In the genomic region with DNA sequence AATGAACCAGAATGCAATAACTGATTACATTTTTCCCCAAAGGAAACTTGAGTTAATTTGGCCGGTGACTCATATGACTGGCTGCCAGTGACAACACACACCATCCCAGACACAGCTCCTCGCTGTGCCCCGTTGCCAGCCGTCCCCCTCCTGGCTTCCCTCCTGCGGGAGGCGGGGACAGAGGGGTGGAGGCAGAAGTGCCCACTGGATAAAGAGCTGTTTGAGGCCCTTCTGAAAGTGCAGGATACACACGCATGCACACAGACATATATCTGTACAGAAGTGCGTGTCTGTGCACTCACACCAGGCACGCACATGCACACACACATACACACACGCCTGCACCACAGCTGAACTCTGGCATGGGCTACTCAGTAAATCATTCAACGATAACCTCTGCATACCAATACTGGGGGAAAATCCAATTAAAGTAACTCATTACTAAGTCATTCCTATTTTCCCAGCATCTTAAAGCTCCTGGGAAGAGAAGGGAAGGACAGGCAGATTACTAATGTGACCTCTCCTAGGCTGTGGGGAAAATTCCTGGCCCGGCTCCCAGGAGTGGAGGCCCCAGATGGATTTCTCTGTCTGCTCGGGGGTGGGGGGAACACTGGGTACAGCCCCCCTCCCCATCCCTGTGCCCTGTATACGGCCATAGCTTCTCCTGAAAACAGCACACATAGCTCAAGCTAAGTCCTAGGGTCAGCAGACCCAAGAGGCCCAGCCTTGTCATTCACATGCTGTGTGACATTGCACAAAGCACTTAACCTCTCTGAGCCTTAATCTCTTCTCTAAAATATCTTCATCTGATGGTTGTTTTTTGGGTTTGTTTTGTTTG, we compare ENCODE assay signal across 10 cellular contexts. TPM values are rescaled to one million over a fixed set of nuclear protein-coding genes. Genes with fewer than 3 reads are reported as not detected.
DNase-seq lines count a peak whose midpoint lies in the region; ATAC-seq and TF ChIP-seq lines count a peak whose summit lies in the region.
"Had no signal": no experiment of that assay in that cellular context is flagged by ENCODE, and none has a peak within 500 bp of the region (broad histone marks: within the 10 kb centered on the region; RNA-seq: fewer than 3 reads in every experiment).

No MANE protein-coding gene starts in this region.

- H3K4me1 ChIP-seq in esophagus muscularis mucosa = peaks cover 10 to 17% (median 15%) of the 10 kb centered on the region in 4 donors

- H3K27ac Mint-ChIP-seq in mesothelial cell of epicardium = peak overlapping the region; percentile 91

- H3K36me3 Mint-ChIP-seq in mesothelial cell of epicardium = no peaks in the 10 kb centered on the region

- intact Hi-C loops in esophagus muscularis mucosa (cut with DNase I) = no loop called here

- H3K4me3 ChIP-seq in esophagus muscularis mucosa = no peak overlapping the region
- H3K4me3 ChIP-seq: skin epidermis had no signal

- no peak for TF ChIP-seq POLR2A in esophagus muscularis mucosa (IDR thresholded peaks at IDR 0.05; ENCODE audit: low read depth)

- no peaks in the 10 kb centered on the region for H3K36me3 ChIP-seq in esophagus muscularis mucosa

- TF ChIP-seq CTCF in mesothelial cell of epicardium (IDR thresholded peaks at IDR 0.05; ENCODE audit: unreplicated experiment) (no peak), esophagus muscularis mucosa (IDR thresholded peaks at IDR 0.05) (no peak)

- H3K27ac ChIP-seq in esophagus muscularis mucosa (replicated peaks in 1 of 4) = no peak overlapping the region

- no peak for ATAC-seq in GM21526 (IDR thresholded peaks at IDR 0.05; ENCODE audit: low FRiP score, unreplicated experiment)
- no peak for ATAC-seq in GM19035 (IDR thresholded peaks at IDR 0.05; ENCODE audit: unreplicated experiment)
- no peak for ATAC-seq in HG02759 (IDR thresholded peaks at IDR 0.05; ENCODE audit: unreplicated experiment)

- H3K4me3 Mint-ChIP-seq in mesothelial cell of epicardium = no peak overlapping the region

- DNase-seq in AG08396 (ENCODE audit: low spot score) = peak; percentile 89
- peak; percentile 9 for DNase-seq in NCI-H460 (ENCODE audit: extremely low read depth, low read depth)
- peak; percentile 63 for DNase-seq in epidermal melanocyte (ENCODE audit: insufficient read length, low spot score)
- no peak for DNase-seq in mesothelial cell of epicardium (ENCODE audit: low spot score in 2 of 2, unreplicated experiment in 2 of 2)
- no peak for DNase-seq in esophagus muscularis mucosa (ENCODE audit: extremely low spot score)
- DNase-seq: DND-41 had no signal

- peaks cover 25% of the 10 kb centered on the region for H3K4me1 Mint-ChIP-seq in mesothelial cell of epicardium

- H3K9me3 ChIP-seq in esophagus muscularis mucosa = no peaks in the 10 kb centered on the region

- H3K27me3 ChIP-seq in esophagus muscularis mucosa = no peaks in the 10 kb centered on the region

- 24% methylated on average over 11 of the region's 14 CpGs for WGBS in esophagus muscularis mucosa

- H3K9me3 Mint-ChIP-seq in mesothelial cell of epicardium = no peaks in the 10 kb centered on the region

- TF ChIP-seq EP300 in esophagus muscularis mucosa (IDR thresholded peaks at IDR 0.05) = no peak

- H3K27me3 Mint-ChIP-seq in mesothelial cell of epicardium (ENCODE audit: low read depth) = peaks cover 4% of the 10 kb centered on the region

RNA-seq across cellular contexts. Expression of gene MYL10, which starts 52.3 kb away (rescaled TPM):
- not detected in 2 replicates for total RNA-seq in NCI-H460 (2014; rRNA removed; shearing (Covaris generic))
- polyA plus RNA-seq in NCI-H460 (2014; cell fraction: nucleus; rRNA removed) = not detected in 2 replicates
- total RNA-seq in mesothelial cell of epicardium = not detected in 3 replicates
- not detected for total RNA-seq in esophagus muscularis mucosa

Comparison
In these comparisons a context has a peak if more than half of its experiments do, and no peak if none do; other contexts are left out.
1. DNase-seq: peak in AG08396 (single experiment), NCI-H460 (single experiment) and epidermal melanocyte (single experiment); none in mesothelial cell of epicardium (0 of 2) and esophagus muscularis mucosa (single experiment).